Comparison of ENCODE assay signal across 11 cellular contexts in the genomic region with DNA sequence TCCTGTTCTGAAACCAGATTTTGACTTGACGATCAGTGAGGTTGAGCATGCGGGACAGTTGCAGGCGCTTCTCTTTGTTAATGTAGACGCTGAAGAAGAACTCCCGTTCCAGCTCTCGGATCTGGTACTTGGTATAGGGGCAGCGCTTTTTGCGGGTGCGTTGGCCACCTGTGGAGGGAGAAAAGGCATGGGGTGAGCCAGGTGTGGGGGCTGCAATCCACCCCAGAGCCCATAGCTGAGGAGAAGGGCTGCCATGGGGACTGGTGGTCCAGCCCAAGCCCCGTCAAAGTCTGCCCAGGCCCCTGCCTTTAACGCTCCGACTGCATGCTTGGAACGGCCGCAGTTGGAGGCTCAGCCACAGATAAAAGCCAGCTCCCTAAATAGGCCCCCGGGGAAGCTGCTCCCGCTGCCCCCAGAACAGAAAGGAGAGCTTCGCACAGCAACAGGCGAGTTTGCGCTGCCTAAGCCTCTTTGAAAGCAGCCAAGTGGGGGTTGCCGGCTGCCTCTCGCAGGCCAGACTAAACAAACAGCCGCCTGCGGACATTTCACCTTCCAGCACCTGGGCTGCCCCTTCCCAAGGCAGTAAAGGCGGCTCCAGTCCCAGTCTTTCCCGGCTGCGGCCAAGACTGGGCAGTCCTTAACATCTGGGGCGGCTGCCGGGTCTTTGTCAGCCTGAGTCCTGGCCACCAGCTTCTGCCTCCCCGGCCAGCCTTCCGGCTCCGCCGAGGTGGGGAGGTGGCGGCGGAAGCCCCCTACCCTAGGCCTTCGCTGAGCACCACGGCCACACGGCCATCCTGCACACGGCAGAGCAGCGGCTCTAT. TPM values are rescaled to one million over a fixed set of nuclear protein-coding genes. Genes with fewer than 3 reads are reported as not detected.
DNase-seq lines count a peak whose midpoint lies in the region; ATAC-seq and TF ChIP-seq lines count a peak whose summit lies in the region.
"Had no signal": no experiment of that assay in that cellular context is flagged by ENCODE, and none has a peak within 500 bp of the region (broad histone marks: within the 10 kb centered on the region; RNA-seq: fewer than 3 reads in every experiment).

No MANE protein-coding gene starts in this region.

- H3F3A ChIP-seq in neural progenitor cell (ENCODE audit: low read depth): peaks cover 17% of the 10 kb centered on the region

- H3K9me3 Mint-ChIP-seq in CD8-positive, alpha-beta memory T cell: peaks cover 0 to 7% (median 0%) of the 10 kb centered on the region in 5 donors
- H3K9me3 Mint-ChIP-seq in neural progenitor cell: peaks cover 18% of the 10 kb centered on the region

- intact Hi-C loops in ascending aorta (cut with DNase I): loop anchor here (5.0 kb wide), 1 partner anchor 816 kb away; no protein-coding TSS in a partner anchor

- H3K9ac ChIP-seq in neural progenitor cell: no peak overlapping the region

- TF ChIP-seq CTCF in HEK293 (tag by site-specific recombination; IDR thresholded peaks at IDR 0.05) (no peak), ascending aorta (IDR thresholded peaks at IDR 0.05) (no peak), neural progenitor cell (IDR thresholded peaks at IDR 0.05) (no peak)

- peak in 1 of 5 donors; percentile 36 for DNase-seq in CD8-positive, alpha-beta memory T cell
- DNase-seq in ascending aorta (ENCODE audit: low spot score in 2 of 2): peak; percentile 4 to 53
- DNase-seq in neural progenitor cell (ENCODE audit: low spot score): peak; percentile 79
- no peak for DNase-seq in SIG-M5 treated with dmso at 0.1 percent for 504 hours (lab: John Stamatoyannopoulos, UW; ENCODE audit: unreplicated experiment)
- DNase-seq in hippocampal formation (lab: John Stamatoyannopoulos, UW): no peak
- DNase-seq in NCI-H2227 treated with DMSO at 0.1 percent for 48 hours (lab: John Stamatoyannopoulos, UW): no peak

- H2AFZ ChIP-seq in neural progenitor cell (replicated peaks): no peak overlapping the region

- no peaks in the 10 kb centered on the region for H3K36me3 Mint-ChIP-seq in CD8-positive, alpha-beta memory T cell
- no peaks in the 10 kb centered on the region for H3K36me3 Mint-ChIP-seq in neural progenitor cell

- peak overlapping the region in 5 of 7 donors; percentile 5 to 88 (median 45) for H3K4me3 Mint-ChIP-seq in CD8-positive, alpha-beta memory T cell
- no peak overlapping the region for H3K4me3 Mint-ChIP-seq in neural progenitor cell

- peaks cover 100% of the 10 kb centered on the region for H4K20me1 ChIP-seq in neural progenitor cell (ENCODE audit: low read depth)

- H3K9me3 ChIP-seq in CD8-positive, alpha-beta memory T cell (ENCODE audit: low read length): no peaks in the 10 kb centered on the region
- H3K9me3 ChIP-seq in HEK293 (ENCODE audit: control insufficient read depth, insufficient read depth, low read depth, low read length): no peaks in the 10 kb centered on the region
- no peaks in the 10 kb centered on the region for H3K9me3 ChIP-seq in ascending aorta
- no peaks in the 10 kb centered on the region for H3K9me3 ChIP-seq in neural progenitor cell (ENCODE audit: low read depth)

- no peaks in the 10 kb centered on the region for H3K79me2 ChIP-seq in neural progenitor cell (ENCODE audit: low read depth)

- H3K4me1 Mint-ChIP-seq in CD8-positive, alpha-beta memory T cell: peaks cover 41 to 50% (median 48%) of the 10 kb centered on the region in 3 donors
- peaks cover 13% of the 10 kb centered on the region for H3K4me1 Mint-ChIP-seq in neural progenitor cell

- H3K4me2 ChIP-seq in neural progenitor cell: peak overlapping the region; percentile 57

- H3K4me3 ChIP-seq in CD8-positive, alpha-beta memory T cell (ENCODE audit: low read length): no peak overlapping the region
- H3K4me3 ChIP-seq in HEK293 (ENCODE audit: low read depth, low read length) (peak overlapping the region; percentile 55), ascending aorta (peak overlapping the region in 1 of 2 donors; percentile 44), neural progenitor cell (no peak overlapping the region)

- H3K27ac ChIP-seq in CD8-positive, alpha-beta memory T cell (ENCODE audit: low read depth, low read length): no peak overlapping the region
- H3K27ac ChIP-seq in HEK293 (ENCODE audit: extremely low read depth, low read depth, low read length) (peak overlapping the region; percentile 99), ascending aorta (no peak overlapping the region), neural progenitor cell (no peak overlapping the region)

- ATAC-seq in HG03045 (IDR thresholded peaks at IDR 0.05; ENCODE audit: unreplicated experiment): no peak

- peaks cover 43% of the 10 kb centered on the region for H3K4me1 ChIP-seq in CD8-positive, alpha-beta memory T cell (ENCODE audit: insufficient read depth, low read length)
- H3K4me1 ChIP-seq in HEK293 (ENCODE audit: control insufficient read depth, insufficient read depth, low read length) (peaks cover 43% of the 10 kb centered on the region), ascending aorta (peaks cover 2 to 18% of the 10 kb centered on the region in 2 donors), neural progenitor cell (peaks cover 14% of the 10 kb centered on the region)

- CTCF ChIA-PET in CD8-positive, alpha-beta memory T cell (lab: Charles Lee): interaction anchor here (0.8 to 2.5 kb wide), 6 partner anchors 10 to 32 kb away, joined by 3 to 9 read pairs (median 4); no protein-coding TSS in a partner anchor
- CTCF ChIA-PET in HEK293 (lab: Yijun Ruan, JAX): interaction anchor here (0.6 to 3.2 kb wide), 8 partner anchors 8 to 1380 kb away, joined by 3 to 26 read pairs (median 4); no protein-coding TSS in a partner anchor

- peak overlapping the region in 1 of 8 donors; percentile 1 for H3K27ac Mint-ChIP-seq in CD8-positive, alpha-beta memory T cell
- no peak overlapping the region for H3K27ac Mint-ChIP-seq in neural progenitor cell

- H3K36me3 ChIP-seq in CD8-positive, alpha-beta memory T cell (ENCODE audit: insufficient read depth, low read length): no peaks in the 10 kb centered on the region
- H3K36me3 ChIP-seq in HEK293 (ENCODE audit: control insufficient read depth in 2 of 2, insufficient read depth in 1 of 2, low read length in 2 of 2) (peaks cover 0 to 10% of the 10 kb centered on the region in 2 experiments; a peak in 2 of 3 replicates), ascending aorta (no peaks in the 10 kb centered on the region), neural progenitor cell (no peaks in the 10 kb centered on the region)

- peaks cover 78 to 87% of the 10 kb centered on the region in 2 donors for H3K27me3 Mint-ChIP-seq in CD8-positive, alpha-beta memory T cell
- H3K27me3 Mint-ChIP-seq in neural progenitor cell (ENCODE audit: insufficient read depth, low read depth): peaks cover 95% of the 10 kb centered on the region

- POLR2A ChIA-PET in CD8-positive, alpha-beta memory T cell (lab: Charles Lee): no interaction called here
- POLR2A ChIA-PET in HEK293 (lab: Yijun Ruan, JAX): interaction anchor here (0.7 to 7.6 kb wide), 9 partner anchors 10 to 1321 kb away, joined by 3 to 237 read pairs (median 6); a partner anchor contains a TSS

- peaks cover 76% of the 10 kb centered on the region for H3K27me3 ChIP-seq in CD8-positive, alpha-beta memory T cell (ENCODE audit: insufficient read depth, low read length, poor library complexity, severe bottlenecking)
- H3K27me3 ChIP-seq in ascending aorta: peaks cover 38% of the 10 kb centered on the region
- H3K27me3 ChIP-seq in neural progenitor cell: peaks cover 100% of the 10 kb centered on the region

TF ChIP-seq in HEK293, 187 proteins besides CTCF, POLR2A, EP300 and RAD21 (continues in another document):
- TF ChIP-seq ZNF621 (tag by site-specific recombination; IDR thresholded peaks at IDR 0.05) (no peak), GLIS1 (tag by site-specific recombination; IDR thresholded peaks at IDR 0.05) (peak; percentile 38), GLIS2 (tag by site-specific recombination; IDR thresholded peaks at IDR 0.05) (peak; percentile 32; the same call in 1 of the 2 replicates), SCRT2 (tag by site-specific recombination; IDR thresholded peaks at IDR 0.05) (peak; percentile 87), SCRT1 (tag by site-specific recombination; IDR thresholded peaks at IDR 0.05; ENCODE audit: borderline replicate concordance) (peak; percentile 38; the same call in 1 of the 2 replicates)
- TF ChIP-seq, protein P1, sequence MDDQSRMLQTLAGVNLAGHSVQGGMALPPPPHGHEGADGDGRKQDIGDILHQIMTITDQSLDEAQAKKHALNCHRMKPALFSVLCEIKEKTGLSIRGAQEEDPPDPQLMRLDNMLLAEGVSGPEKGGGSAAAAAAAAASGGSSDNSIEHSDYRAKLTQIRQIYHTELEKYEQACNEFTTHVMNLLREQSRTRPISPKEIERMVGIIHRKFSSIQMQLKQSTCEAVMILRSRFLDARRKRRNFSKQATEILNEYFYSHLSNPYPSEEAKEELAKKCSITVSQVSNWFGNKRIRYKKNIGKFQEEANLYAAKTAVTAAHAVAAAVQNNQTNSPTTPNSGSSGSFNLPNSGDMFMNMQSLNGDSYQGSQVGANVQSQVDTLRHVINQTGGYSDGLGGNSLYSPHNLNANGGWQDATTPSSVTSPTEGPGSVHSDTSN (CRISPR knock-in tag; IDR thresholded peaks at IDR 0.05): no peak
- TF ChIP-seq, protein P2, sequence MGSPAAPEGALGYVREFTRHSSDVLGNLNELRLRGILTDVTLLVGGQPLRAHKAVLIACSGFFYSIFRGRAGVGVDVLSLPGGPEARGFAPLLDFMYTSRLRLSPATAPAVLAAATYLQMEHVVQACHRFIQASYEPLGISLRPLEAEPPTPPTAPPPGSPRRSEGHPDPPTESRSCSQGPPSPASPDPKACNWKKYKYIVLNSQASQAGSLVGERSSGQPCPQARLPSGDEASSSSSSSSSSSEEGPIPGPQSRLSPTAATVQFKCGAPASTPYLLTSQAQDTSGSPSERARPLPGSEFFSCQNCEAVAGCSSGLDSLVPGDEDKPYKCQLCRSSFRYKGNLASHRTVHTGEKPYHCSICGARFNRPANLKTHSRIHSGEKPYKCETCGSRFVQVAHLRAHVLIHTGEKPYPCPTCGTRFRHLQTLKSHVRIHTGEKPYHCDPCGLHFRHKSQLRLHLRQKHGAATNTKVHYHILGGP (tag by site-specific recombination; IDR thresholded peaks at IDR 0.05): no peak

RNA-seq across cellular contexts. Expression of a gene that starts 2.0 kb away (rescaled TPM):
- not detected for total RNA-seq in CD8-positive, alpha-beta memory T cell
- not detected for polyA plus RNA-seq in CD8-positive, alpha-beta memory T cell
- total RNA-seq in ascending aorta (not detected), neural progenitor cell (ENCODE audit: low replicate concordance) (not detected in 2 replicates)
- total RNA-seq: bronchial epithelial cell, lung microvascular endothelial cell had no signal

RNA-seq across cellular contexts. Expression of a gene that starts 9.0 kb away (rescaled TPM):
- not detected for total RNA-seq in CD8-positive, alpha-beta memory T cell
- polyA plus RNA-seq in CD8-positive, alpha-beta memory T cell: 0.09 TPM
- not detected for total RNA-seq in ascending aorta
- total RNA-seq in neural progenitor cell (ENCODE audit: low replicate concordance): not detected in 2 replicates
- total RNA-seq: bronchial epithelial cell, SK-MEL-5 had no signal

RNA-seq across cellular contexts. Expression of a gene that starts 16.8 kb away (rescaled TPM):
- not detected for total RNA-seq in CD8-positive, alpha-beta memory T cell
- not detected for polyA plus RNA-seq in CD8-positive, alpha-beta memory T cell
- total RNA-seq in ascending aorta (not detected), neural progenitor cell (ENCODE audit: low replicate concordance) (not detected in 2 replicates)
- total RNA-seq: lung microvascular endothelial cell had no signal

RNA-seq across cellular contexts. Expression of a gene that starts 17.7 kb away (rescaled TPM):
- not detected for total RNA-seq in CD8-positive, alpha-beta memory T cell
- polyA plus RNA-seq in CD8-positive, alpha-beta memory T cell: not detected
- total RNA-seq in ascending aorta (not detected), neural progenitor cell (ENCODE audit: low replicate concordance) (not detected in 2 replicates)
- total RNA-seq: bronchial epithelial cell, SK-MEL-5 had no signal

RNA-seq across cellular contexts. Expression of a gene that starts 26.6 kb away (rescaled TPM):
- not detected for total RNA-seq in CD8-positive, alpha-beta memory T cell
- not detected for polyA plus RNA-seq in CD8-positive, alpha-beta memory T cell
- total RNA-seq in ascending aorta (12.0 TPM), neural progenitor cell (ENCODE audit: low replicate concordance) (not detected in 2 replicates)
- total RNA-seq: bronchial epithelial cell, SK-MEL-5 had no signal

Comparison
In these comparisons a context has a peak if more than half of its experiments do, and no peak if none do; other contexts are left out.
1. DNase-seq: peak in ascending aorta (2 of 2) and neural progenitor cell (single experiment); none in SIG-M5 treated with dmso at 0.1 percent for 504 hours (single experiment), hippocampal formation (0 of 2) and NCI-H2227 treated with DMSO at 0.1 percent for 48 hours (single experiment).